18 cellular contexts compared by ENCODE assay signal in the genomic region with DNA sequence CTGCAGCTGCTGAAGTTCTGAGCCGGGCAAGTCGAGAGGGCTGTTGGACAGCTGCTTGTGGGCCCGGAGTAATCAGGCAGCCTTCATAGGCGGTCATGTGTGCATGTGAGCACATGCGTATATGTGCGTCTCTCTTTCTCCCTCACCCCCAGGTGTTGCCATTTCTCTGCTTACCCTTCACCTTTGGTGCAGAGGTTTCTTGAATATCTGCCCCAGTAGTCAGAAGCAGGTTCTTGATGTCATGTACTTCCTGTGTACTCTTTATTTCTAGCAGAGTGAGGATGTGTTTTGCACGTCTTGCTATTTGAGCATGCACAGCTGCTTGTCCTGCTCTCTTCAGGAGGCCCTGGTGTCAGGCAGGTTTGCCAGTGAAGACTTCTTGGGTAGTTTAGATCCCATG. TPM values are rescaled to one million over a fixed set of nuclear protein-coding genes. Genes with fewer than 3 reads are reported as not detected.
DNase-seq lines count a peak whose midpoint lies in the region; ATAC-seq and TF ChIP-seq lines count a peak whose summit lies in the region.
"Had no signal": no experiment of that assay in that cellular context is flagged by ENCODE, and none has a peak within 500 bp of the region (broad histone marks: within the 10 kb centered on the region; RNA-seq: fewer than 3 reads in every experiment).

No MANE protein-coding gene starts in this region.

- no peak for TF ChIP-seq CTCF in DOHH2 (IDR thresholded peaks at IDR 0.05; ENCODE audit: low read depth, low read length, poor library complexity, severe bottlenecking)

- H3K36me3 Mint-ChIP-seq in activated naive CD4-positive, alpha-beta T cell treated with anti-CD3 and anti-CD28 coated beads, Interleukin-2, amount 50 U/mL, for 24 hours: peaks cover 7% of the 10 kb centered on the region
- H3K36me3 Mint-ChIP-seq in naive B cell: peaks cover 0 to under 1% of the 10 kb centered on the region in 2 donors

- peak overlapping the region; percentile 90 for H3K27ac Mint-ChIP-seq in activated naive CD4-positive, alpha-beta T cell treated with anti-CD3 and anti-CD28 coated beads, Interleukin-2, amount 50 U/mL, for 24 hours
- H3K27ac Mint-ChIP-seq in naive B cell: peak overlapping the region; percentile 84 to 98 (median 98)
- H3K27ac Mint-ChIP-seq: nephron progenitor cell had no signal

- peaks cover 42% of the 10 kb centered on the region for H3F3A ChIP-seq in DOHH2 (ENCODE audit: control insufficient read depth, insufficient read depth)

- no peaks in the 10 kb centered on the region for H3K9me3 Mint-ChIP-seq in activated naive CD4-positive, alpha-beta T cell treated with anti-CD3 and anti-CD28 coated beads, Interleukin-2, amount 50 U/mL, for 24 hours
- H3K9me3 Mint-ChIP-seq in naive B cell: no peaks in the 10 kb centered on the region
- H3K9me3 Mint-ChIP-seq: nephron progenitor cell had no signal

- H3K4me2 ChIP-seq in DOHH2 (ENCODE audit: low read length): peak overlapping the region; percentile 81
- H3K4me2 ChIP-seq: BLaER1 treated with 17β-estradiol and CSF1 and Interleukin-3, amounts not matched to agents 10 nM and 100 nM had no signal

- no peaks in the 10 kb centered on the region for H3K27me3 Mint-ChIP-seq in activated naive CD4-positive, alpha-beta T cell treated with anti-CD3 and anti-CD28 coated beads, Interleukin-2, amount 50 U/mL, for 24 hours
- no peaks in the 10 kb centered on the region for H3K27me3 Mint-ChIP-seq in naive B cell

- ATAC-seq in naive B cell (ENCODE audit: low read depth in 2 of 2): peak; percentile 91 to 92
- ATAC-seq: heart left ventricle, right cardiac atrium had no signal

- DNase-seq in Jurkat, Clone E6-1 (ENCODE audit: low read depth, low spot score): peak; percentile 45
- DNase-seq in naive B cell (peak; percentile 84), NCI-H2107 (lab: John Stamatoyannopoulos, UW) (no peak), NOMO-1 treated with DMSO at 0.1 percent for 48 hours (lab: John Stamatoyannopoulos, UW; ENCODE audit: unreplicated experiment) (no peak), SKM-1 treated with dmso at 0.1 percent for 144 hours (lab: John Stamatoyannopoulos, UW; ENCODE audit: unreplicated experiment) (no peak), HK-2 (ENCODE audit: unreplicated experiment) (no peak)
- DNase-seq: adrenal gland; erythroblast; GM23248; heart left ventricle; NCI-H1105 treated with DMSO at 0.1 percent for 48 hours; nephron progenitor cell; right cardiac atrium; stimulated activated CD4-positive, alpha-beta T cell treated with anti-CD3 and anti-CD28 coated beads, Interleukin-2, amount 100 ng/mL, for 48 hours; SW 1271 had no signal

- peak overlapping the region; percentile 53 for H3K4me3 Mint-ChIP-seq in activated naive CD4-positive, alpha-beta T cell treated with anti-CD3 and anti-CD28 coated beads, Interleukin-2, amount 50 U/mL, for 24 hours
- H3K4me3 Mint-ChIP-seq in naive B cell: peak overlapping the region; percentile 4 to 85 (median 67)
- H3K4me3 Mint-ChIP-seq: nephron progenitor cell had no signal

- H3K9me2 ChIP-seq in DOHH2 (replicated peaks; ENCODE audit: control insufficient read depth, low read length): no peaks in the 10 kb centered on the region

- peak overlapping the region; percentile 90 for H3K27ac ChIP-seq in DOHH2 (ENCODE audit: low read depth, low read length)
- H3K27ac ChIP-seq: adrenal gland; BLaER1 treated with 17β-estradiol and CSF1 and Interleukin-3, amounts not matched to agents 10 nM and 100 nM; GM23248 had no signal

- no peaks in the 10 kb centered on the region for H3K27me3 ChIP-seq in DOHH2 (ENCODE audit: control insufficient read depth, low read length)
- H3K27me3 ChIP-seq: adrenal gland; BLaER1 treated with 17β-estradiol and CSF1 and Interleukin-3, amounts not matched to agents 10 nM and 100 nM; heart left ventricle had no signal

- peaks cover 70% of the 10 kb centered on the region for H3K4me1 ChIP-seq in DOHH2 (ENCODE audit: control insufficient read depth, low read length)
- H3K4me1 ChIP-seq: adrenal gland had no signal

- peak overlapping the region; percentile 47 for H3K4me3 ChIP-seq in DOHH2 (ENCODE audit: low read length)
- H3K4me3 ChIP-seq in Jurkat, Clone E6-1 (ENCODE audit: low read length): no peak overlapping the region
- H3K4me3 ChIP-seq: adrenal gland; BLaER1 treated with 17β-estradiol and CSF1 and Interleukin-3, amounts not matched to agents 10 nM and 100 nM; GM23248; heart left ventricle had no signal

- H3K36me3 ChIP-seq in DOHH2 (ENCODE audit: control insufficient read depth, low read length): peaks cover 30% of the 10 kb centered on the region

- H3K9me3 ChIP-seq in DOHH2 (ENCODE audit: control insufficient read depth, insufficient read depth, low read length): no peaks in the 10 kb centered on the region
- H3K9me3 ChIP-seq: adrenal gland; BLaER1 treated with 17β-estradiol and CSF1 and Interleukin-3, amounts not matched to agents 10 nM and 100 nM; heart left ventricle had no signal

- H3K4me1 Mint-ChIP-seq in activated naive CD4-positive, alpha-beta T cell treated with anti-CD3 and anti-CD28 coated beads, Interleukin-2, amount 50 U/mL, for 24 hours: peaks cover 54% of the 10 kb centered on the region
- H3K4me1 Mint-ChIP-seq in naive B cell: peaks cover 43 to 72% (median 62%) of the 10 kb centered on the region in 3 donors

- no peaks in the 10 kb centered on the region for H3K79me2 ChIP-seq in DOHH2 (ENCODE audit: control insufficient read depth, low read length)

- no peaks in the 10 kb centered on the region for H4K20me1 ChIP-seq in DOHH2 (ENCODE audit: control insufficient read depth, insufficient read depth, low read depth, low read length)

RNA-seq across cellular contexts. Expression of gene MAPK13, which starts 21.2 kb away (rescaled TPM):
- polyA plus RNA-seq in Jurkat, Clone E6-1 (2012; ENCODE audit: insufficient read depth, insufficient read length): 1.1 TPM
- 10 to 100 TPM; 23.5 to 76.5 (median 53.0) TPM for polyA plus RNA-seq in naive B cell (ENCODE audit: low read depth in 6 of 6)

Comparison
In these comparisons a context has a peak if more than half of its experiments do, and no peak if none do; other contexts are left out.
1. DNase-seq: peak in Jurkat, Clone E6-1 (single experiment) and naive B cell (single experiment); none in NCI-H2107 (single experiment), NOMO-1 treated with DMSO at 0.1 percent for 48 hours (single experiment), SKM-1 treated with dmso at 0.1 percent for 144 hours (single experiment) and HK-2 (single experiment).